In the genomic region with DNA sequence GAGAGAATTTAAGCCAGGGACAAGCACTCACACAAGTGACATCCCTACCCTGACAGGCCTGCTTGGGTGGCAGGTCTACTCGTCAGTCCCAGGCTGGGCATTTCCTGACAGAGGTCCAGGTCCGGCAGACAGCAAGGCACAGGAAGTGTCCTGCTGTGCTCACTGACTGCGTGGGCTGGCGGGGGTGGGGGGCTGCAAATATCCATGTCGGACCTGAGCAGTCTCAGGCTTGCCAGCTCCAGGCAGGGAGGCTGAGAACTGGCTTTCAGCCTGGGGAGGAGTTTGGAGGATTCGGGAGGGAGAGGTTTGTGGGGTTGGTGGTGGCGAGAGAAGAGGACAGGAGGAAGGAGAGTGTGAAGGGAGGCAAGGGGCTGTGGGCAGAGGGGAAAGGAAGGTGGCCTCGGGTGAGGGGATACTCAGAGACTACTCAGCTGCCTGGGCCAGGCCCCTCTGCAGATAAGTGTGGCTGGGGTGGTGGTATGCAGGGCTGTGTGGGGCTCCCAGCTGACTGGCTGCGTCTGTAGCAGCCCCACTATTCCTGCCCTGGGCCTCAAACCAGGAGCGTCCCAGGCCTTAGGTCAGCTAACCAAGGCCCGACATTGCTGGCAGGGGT, we compare ENCODE assay signal across 11 cellular contexts. TPM values are rescaled to one million over a fixed set of nuclear protein-coding genes. Genes with fewer than 3 reads are reported as not detected.
DNase-seq lines count a peak whose midpoint lies in the region; ATAC-seq and TF ChIP-seq lines count a peak whose summit lies in the region.
"Had no signal": no experiment of that assay in that cellular context is flagged by ENCODE, and none has a peak within 500 bp of the region (broad histone marks: within the 10 kb centered on the region; RNA-seq: fewer than 3 reads in every experiment).

No MANE protein-coding gene starts in this region.

- ATAC-seq in activated naive CD8-positive, alpha-beta T cell treated with anti-CD3 and anti-CD28 coated beads, Interleukin-2, amount 50 U/mL, for 24 hours, result no peak
- ATAC-seq in upper lobe of left lung (ENCODE audit: low FRiP score in 2 of 2) (no peak), HG02970 (IDR thresholded peaks at IDR 0.05; ENCODE audit: low FRiP score, unreplicated experiment) (no peak)

- H3K27ac ChIP-seq in mucosa of rectum (ENCODE audit: low read depth in 2 of 2, low read length in 2 of 2) (peak overlapping the region; percentile 68 to 83), upper lobe of left lung (peak overlapping the region; percentile 20 to 86 (median 69))
- H3K27ac ChIP-seq: C4-2B had no signal

- 42 to 67% methylated on average over 10 to 11 of the region's 11 CpGs for WGBS in upper lobe of left lung, 2 donors

- peaks cover 27% of the 10 kb centered on the region for H3K36me3 Mint-ChIP-seq in activated naive CD8-positive, alpha-beta T cell
- H3K36me3 Mint-ChIP-seq in activated naive CD8-positive, alpha-beta T cell treated with anti-CD3 and anti-CD28 coated beads, Interleukin-2, amount 50 U/mL, for 24 hours (ENCODE audit: low read depth), result peaks cover 43% of the 10 kb centered on the region
- peaks cover 11% of the 10 kb centered on the region for H3K36me3 Mint-ChIP-seq in chondrocyte (ENCODE audit: low read depth)

- peaks cover 6% of the 10 kb centered on the region for H3K4me1 Mint-ChIP-seq in activated naive CD8-positive, alpha-beta T cell (ENCODE audit: low read depth)
- peaks cover 15% of the 10 kb centered on the region for H3K4me1 Mint-ChIP-seq in activated naive CD8-positive, alpha-beta T cell treated with anti-CD3 and anti-CD28 coated beads, Interleukin-2, amount 50 U/mL, for 24 hours
- H3K4me1 Mint-ChIP-seq in chondrocyte (ENCODE audit: low read depth), result peaks cover 67% of the 10 kb centered on the region

- H3K4me3 Mint-ChIP-seq in activated naive CD8-positive, alpha-beta T cell, result no peak overlapping the region
- no peak overlapping the region for H3K4me3 Mint-ChIP-seq in activated naive CD8-positive, alpha-beta T cell treated with anti-CD3 and anti-CD28 coated beads, Interleukin-2, amount 50 U/mL, for 24 hours
- H3K4me3 Mint-ChIP-seq in chondrocyte (ENCODE audit: unreplicated experiment), result peak overlapping the region; percentile 33

- no peak overlapping the region for H3K4me3 ChIP-seq in mucosa of rectum (ENCODE audit: low read length in 2 of 2)
- no peak overlapping the region for H3K4me3 ChIP-seq in upper lobe of left lung

- H3K9me3 ChIP-seq in mucosa of rectum (ENCODE audit: control insufficient read depth in 2 of 2, low read length in 2 of 2) (no peaks in the 10 kb centered on the region), upper lobe of left lung (no peaks in the 10 kb centered on the region)

- H3K36me3 ChIP-seq in mucosa of rectum (ENCODE audit: control insufficient read depth in 2 of 2, insufficient read depth in 2 of 2, low read length in 2 of 2) (peaks cover 20 to 27% of the 10 kb centered on the region in 2 donors), upper lobe of left lung (peaks cover 0 to 38% (median 19%) of the 10 kb centered on the region in 4 donors)

- DNase-seq in activated naive CD8-positive, alpha-beta T cell treated with anti-CD3 and anti-CD28 coated beads, Interleukin-2, amount 50 U/mL, for 24 hours, result no peak
- DNase-seq in chondrocyte (ENCODE audit: low spot score), result no peak
- DNase-seq in upper lobe of left lung, result peak in 1 of 2 donors; percentile 43
- DNase-seq in AG08396 (ENCODE audit: low spot score), result no peak
- no peak for DNase-seq in GDM1 (lab: John Stamatoyannopoulos, UW)
- DNase-seq: central memory CD4-positive, alpha-beta T cell; NCI-H2029 had no signal

- H3K4me1 ChIP-seq in mucosa of rectum (ENCODE audit: control insufficient read depth in 2 of 2, insufficient read depth in 2 of 2, low read length in 2 of 2) (peaks cover 34 to 53% of the 10 kb centered on the region in 2 donors), upper lobe of left lung (peaks cover 56 to 73% (median 64%) of the 10 kb centered on the region in 4 donors)

- peak overlapping the region in 1 of 2 donors; percentile 13 for H3K9ac ChIP-seq in mucosa of rectum (ENCODE audit: low read depth in 1 of 2, low read length in 2 of 2)

- TF ChIP-seq CTCF in chondrocyte (IDR thresholded peaks at IDR 0.05) (no peak), upper lobe of left lung (IDR thresholded peaks at IDR 0.05) (no peak)

- no peak for TF ChIP-seq POLR2A in upper lobe of left lung (IDR thresholded peaks at IDR 0.05)

- TF ChIP-seq EP300 in upper lobe of left lung (IDR thresholded peaks at IDR 0.05), result no peak

- peaks cover 3 to 6% of the 10 kb centered on the region in 2 donors for H3K27me3 ChIP-seq in mucosa of rectum (ENCODE audit: control insufficient read depth in 2 of 2, insufficient read depth in 2 of 2, low read length in 2 of 2)
- peaks cover 0 to 5% (median 2%) of the 10 kb centered on the region in 4 donors for H3K27me3 ChIP-seq in upper lobe of left lung

- peak overlapping the region; percentile 41 for H3K27ac Mint-ChIP-seq in activated naive CD8-positive, alpha-beta T cell
- no peak overlapping the region for H3K27ac Mint-ChIP-seq in activated naive CD8-positive, alpha-beta T cell treated with anti-CD3 and anti-CD28 coated beads, Interleukin-2, amount 50 U/mL, for 24 hours
- peak overlapping the region; percentile 98 for H3K27ac Mint-ChIP-seq in chondrocyte (ENCODE audit: unreplicated experiment)

- H3K9me3 Mint-ChIP-seq in activated naive CD8-positive, alpha-beta T cell (ENCODE audit: low read depth), result no peaks in the 10 kb centered on the region
- no peaks in the 10 kb centered on the region for H3K9me3 Mint-ChIP-seq in activated naive CD8-positive, alpha-beta T cell treated with anti-CD3 and anti-CD28 coated beads, Interleukin-2, amount 50 U/mL, for 24 hours
- no peaks in the 10 kb centered on the region for H3K9me3 Mint-ChIP-seq in chondrocyte (ENCODE audit: low read depth)

- peaks cover 3% of the 10 kb centered on the region for H3K27me3 Mint-ChIP-seq in activated naive CD8-positive, alpha-beta T cell
- peaks cover 15% of the 10 kb centered on the region for H3K27me3 Mint-ChIP-seq in activated naive CD8-positive, alpha-beta T cell treated with anti-CD3 and anti-CD28 coated beads, Interleukin-2, amount 50 U/mL, for 24 hours
- no peaks in the 10 kb centered on the region for H3K27me3 Mint-ChIP-seq in chondrocyte (ENCODE audit: low read depth)

RNA-seq across cellular contexts. Expression of gene HIC1, which starts 7.8 kb away (rescaled TPM):
- total RNA-seq in chondrocyte (3.3 to 9.0 TPM (median 8.8 TPM) in 3 replicates), upper lobe of left lung (10 to 100 TPM in 5 of 6 donors, 1 to 10 TPM in 1; 8.0 to 25.5 (median 19.1) TPM)

RNA-seq across cellular contexts. Expression of gene OVCA2, which starts 20.9 kb away (rescaled TPM):
- total RNA-seq in chondrocyte (26.6 to 30.2 TPM (median 30.1 TPM) in 3 replicates), upper lobe of left lung (10 to 100 TPM; 20.1 to 56.1 (median 33.5) TPM)

RNA-seq across cellular contexts. Expression of gene DPH1, which starts 32.7 kb away (rescaled TPM):
- total RNA-seq in chondrocyte, result 29.4 to 43.1 TPM (median 31.3 TPM) in 3 replicates
- total RNA-seq in upper lobe of left lung, result 100 to 1,000 TPM in 1 of 6 donors, 10 to 100 TPM in 5; 28.8 to 129 (median 45.1) TPM

RNA-seq across cellular contexts. Expression of gene RTN4RL1, which starts 37.5 kb away (rescaled TPM):
- total RNA-seq in chondrocyte (0.47 to 0.95 TPM (median 0.68 TPM) in 3 replicates), upper lobe of left lung (1 to 10 TPM; 5.1 to 7.3 (median 6.2) TPM)
